Comparison of ENCODE assay signal across 35 cellular contexts in the genomic region with DNA sequence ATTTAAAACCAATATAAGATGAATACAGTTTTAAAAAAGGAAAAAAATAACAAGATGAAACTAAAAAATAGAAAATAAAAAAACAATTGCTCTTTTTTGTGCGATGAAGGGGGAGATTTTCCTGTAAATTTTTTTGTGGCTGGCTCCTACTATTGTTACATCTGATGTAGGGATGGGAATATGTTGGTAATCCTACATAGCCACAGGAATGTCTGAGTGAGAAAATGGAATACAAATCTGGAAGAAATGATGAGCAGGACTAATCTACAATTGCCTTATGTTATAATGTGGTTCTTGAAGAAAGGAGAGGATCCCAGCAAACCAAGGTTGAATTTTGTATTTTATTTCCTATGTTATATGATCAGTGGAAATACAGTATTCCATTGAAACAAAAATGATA. TPM values are rescaled to one million over a fixed set of nuclear protein-coding genes. Genes with fewer than 3 reads are reported as not detected.
DNase-seq lines count a peak whose midpoint lies in the region; ATAC-seq, FAIRE-seq and TF ChIP-seq lines count a peak whose summit lies in the region.
"Had no signal": no experiment of that assay in that cellular context is flagged by ENCODE, and none has a peak within 500 bp of the region (broad histone marks: within the 10 kb centered on the region; RNA-seq: fewer than 3 reads in every experiment).

No MANE protein-coding gene starts in this region.

- CTCF ChIA-PET in IMR-90 (lab: Yijun Ruan, JAX): no interaction called here

- in situ Hi-C loops in IMR-90 (cut with MboI; ENCODE audit: low sequenced_read_pairs): no loop called here

- H3K27me3 Mint-ChIP-seq in astrocyte (ENCODE audit: low read depth, unreplicated experiment) (no peaks in the 10 kb centered on the region), memory B cell (no peaks in the 10 kb centered on the region)
- H3K27me3 Mint-ChIP-seq: activated CD4-positive, alpha-beta memory T cell treated with anti-CD3 and anti-CD28 coated beads, Interleukin-2, amount 10 ng/mL, durations not matched to agents 7 days and 5 days; CD4-positive, alpha-beta memory T cell; stimulated activated naive CD8-positive, alpha-beta T cell treated with anti-CD3 and anti-CD28 coated beads, Interleukin-15, Interleukin-2, amounts not matched to agents 100 ng/mL and 50 ng/mL, for 24 hours had no signal

- H2AK9ac ChIP-seq in IMR-90 (replicated peaks; ENCODE audit: low read depth, low read length, poor library complexity): no peak overlapping the region

- peaks cover 17% of the 10 kb centered on the region for H3K9me1 ChIP-seq in IMR-90 (ENCODE audit: insufficient read depth, low read length)

- H3K36me3 ChIP-seq in IMR-90 (ENCODE audit: control insufficient read depth, insufficient read depth, low read length) (no peaks in the 10 kb centered on the region), astrocyte (ENCODE audit: insufficient read depth, low read length) (no peaks in the 10 kb centered on the region), left lung (no peaks in the 10 kb centered on the region)
- H3K36me3 ChIP-seq: cardiac muscle cell, right atrium auricular region had no signal

- H3K27me3 ChIP-seq in IMR-90 (ENCODE audit: control insufficient read depth, insufficient read depth, low read length) (no peaks in the 10 kb centered on the region), astrocyte (ENCODE audit: insufficient read depth, low read length) (no peaks in the 10 kb centered on the region), left lung (no peaks in the 10 kb centered on the region)
- H3K27me3 ChIP-seq: cardiac muscle cell, right atrium auricular region, testis had no signal

- no peak overlapping the region for H3K23ac ChIP-seq in IMR-90 (ENCODE audit: low read depth, low read length)

- no peak for FAIRE-seq in astrocyte (lab: Jason Lieb, UNC)
- FAIRE-seq: colon, GM12892, islet of Langerhans, urothelium cell line had no signal

- no peaks in the 10 kb centered on the region for H3K9me3 ChIP-seq in IMR-90 (ENCODE audit: control insufficient read depth, insufficient read depth, low read length)
- H3K9me3 ChIP-seq in astrocyte (ENCODE audit: insufficient read depth, low read depth, low read length): peaks cover 2% of the 10 kb centered on the region
- H3K9me3 ChIP-seq in left lung: peaks cover 0 to 4% of the 10 kb centered on the region in 2 donors
- H3K9me3 ChIP-seq: testis had no signal

- H3K4me3 Mint-ChIP-seq in astrocyte (ENCODE audit: unreplicated experiment) (no peak overlapping the region), memory B cell (no peak overlapping the region)
- H3K4me3 Mint-ChIP-seq: activated CD4-positive, alpha-beta memory T cell treated with anti-CD3 and anti-CD28 coated beads, Interleukin-2, amount 10 ng/mL, durations not matched to agents 7 days and 5 days; activated naive CD4-positive, alpha-beta T cell treated with anti-CD3 and anti-CD28 coated beads for 36 hours; activated T-helper 1 cell treated with anti-CD3 and anti-CD28 coated beads, Interleukin-12 subunit alpha, Interleukin-12 subunit beta, Interleukin-2, Interleukin-4 antibody, amounts not matched to agents 30 ng/mL and 10 ng/mL and 1 ng/mL, durations not matched to agents 14 hours and 24 hours and 36 hours; CD4-positive, alpha-beta memory T cell; stimulated activated naive CD8-positive, alpha-beta T cell treated with anti-CD3 and anti-CD28 coated beads, Interleukin-15, Interleukin-2, amounts not matched to agents 100 ng/mL and 50 ng/mL, for 24 hours; T-helper 2 cell treated with Interferon-gamma antibody and Interleukin-4, amounts not matched to agents 5 μg/mL and 100 μg/mL, for 36 hours had no signal

- intact Hi-C loops in IMR-90 (cut with micrococcal nuclease): no loop called here
- intact Hi-C loops in left lung (cut with DNase I): no loop called here

- peaks cover 6% of the 10 kb centered on the region for H3K9me3 Mint-ChIP-seq in astrocyte (ENCODE audit: unreplicated experiment)
- H3K9me3 Mint-ChIP-seq in memory B cell: peaks cover 7% of the 10 kb centered on the region

- H3K4ac ChIP-seq in IMR-90 (ENCODE audit: low read depth, low read length): no peak overlapping the region

- H3K4me2 ChIP-seq in IMR-90 (ENCODE audit: low read depth, low read length): no peak overlapping the region
- no peak overlapping the region for H3K4me2 ChIP-seq in astrocyte (ENCODE audit: low read length)

- no peak overlapping the region for H3K9ac ChIP-seq in IMR-90 (ENCODE audit: low read depth, low read length)
- H3K9ac ChIP-seq in astrocyte (ENCODE audit: low read length): no peak overlapping the region

- no peak overlapping the region for H2AFZ ChIP-seq in IMR-90 (replicated peaks; ENCODE audit: low read length, poor library complexity)
- H2AFZ ChIP-seq in astrocyte (ENCODE audit: low read depth, low read length): no peak overlapping the region

- H3K4me1 Mint-ChIP-seq in astrocyte (ENCODE audit: low read depth, unreplicated experiment): peaks cover 18% of the 10 kb centered on the region
- peaks cover 10% of the 10 kb centered on the region for H3K4me1 Mint-ChIP-seq in memory B cell

- WGBS in IMR-90 (ENCODE audit: extremely low coverage in 2 of 2, insufficient read length in 1 of 2), 2 experiments: no CpG with 5 or more reads among the region's 1 CpG

- no peak overlapping the region for H3K56ac ChIP-seq in IMR-90 (ENCODE audit: extremely low read depth, insufficient read depth, low read length)

- H3K27ac ChIP-seq in IMR-90 (ENCODE audit: insufficient read depth, low read length) (no peak overlapping the region), astrocyte (ENCODE audit: low read depth, low read length) (no peak overlapping the region), left lung (no peak overlapping the region)
- H3K27ac ChIP-seq: cardiac muscle cell, right atrium auricular region, testis had no signal

- BruUV-seq in IMR-90 (replicated peaks; lab: Mats Ljungman, UMichigan): no TSS peak

- H2BK5ac ChIP-seq in IMR-90 (ENCODE audit: low read depth, low read length, poor library complexity, severe bottlenecking): no peak overlapping the region

- no peak overlapping the region for H3K18ac ChIP-seq in IMR-90 (ENCODE audit: low read depth, low read length)

- H2BK15ac ChIP-seq in IMR-90 (ENCODE audit: low read depth, low read length): no peak overlapping the region

- H3K79me2 ChIP-seq in astrocyte (ENCODE audit: insufficient read depth, low read length): no peaks in the 10 kb centered on the region

- no peak for TF ChIP-seq RAD21 in IMR-90 (IDR thresholded peaks at IDR 0.05; ENCODE audit: low read length)

- no peaks in the 10 kb centered on the region for H3K36me3 Mint-ChIP-seq in astrocyte (ENCODE audit: low read depth, unreplicated experiment)
- H3K36me3 Mint-ChIP-seq in memory B cell: peaks cover 2% of the 10 kb centered on the region

- no peak overlapping the region for H4K91ac ChIP-seq in IMR-90 (ENCODE audit: insufficient read depth, low read depth, low read length)

- H3K14ac ChIP-seq in IMR-90 (replicated peaks; ENCODE audit: low read depth, low read length): no peak overlapping the region

- peak; percentile 90 for DNase-seq in AG10803 (ENCODE audit: low read depth)
- DNase-seq in IMR-90: peak; percentile 43
- DNase-seq in astrocyte (ENCODE audit: low read depth): peak; percentile 82
- DNase-seq in memory B cell (ENCODE audit: low spot score in 2 of 2): no peak
- no peak for DNase-seq in activated gamma-delta T cell (lab: John Stamatoyannopoulos, UW)
- no peak for DNase-seq in mesenteric fat pad (ENCODE audit: low spot score)
- no peak for DNase-seq in left lung
- DNase-seq: activated CD4-positive, alpha-beta memory T cell treated with anti-CD3 and anti-CD28 coated beads, Interleukin-2, amount 10 ng/mL, durations not matched to agents 7 days and 5 days; activated CD8-positive, alpha-beta memory T cell treated with anti-CD3 and anti-CD28 coated beads, Interleukin-2, amount 50 U/mL, for 4 hours; activated naive CD4-positive, alpha-beta T cell treated with anti-CD3 and anti-CD28 coated beads for 36 hours; amygdala; CD4-positive, alpha-beta memory T cell; effector CD8-positive, alpha-beta T cell; NCI-H1105 treated with DMSO at 0.1 percent for 48 hours; NCI-H2081; NCI-H345; NCI-H748 treated with DMSO at 0.1 percent for 48 hours; posterior cingulate gyrus; SHP77 treated with DMSO at 0.1 percent for 48 hours; stimulated activated CD4-positive, alpha-beta T cell treated with anti-CD3 and anti-CD28 coated beads, Interleukin-1b, Interleukin-23, amount 100 ng/mL, for 48 hours; testis had no signal

- no peak overlapping the region for H2AK5ac ChIP-seq in IMR-90 (ENCODE audit: low read depth, low read length)

- ATAC-seq in IMR-90 (ENCODE audit: low read depth) (no peak), memory B cell (ENCODE audit: low read depth) (no peak), HG02885 (IDR thresholded peaks at IDR 0.05; ENCODE audit: poor library complexity, unreplicated experiment) (no peak), left lung (no peak)
- ATAC-seq: left lobe of liver, Panc1 had no signal

- TF ChIP-seq POLR2A in IMR-90 (IDR thresholded peaks at IDR 0.05; ENCODE audit: low read depth, low read length): no peak

- H4K5ac ChIP-seq in IMR-90 (ENCODE audit: low read depth, low read length): no peak overlapping the region

- H4K8ac ChIP-seq in IMR-90 (ENCODE audit: low read depth in 2 of 2, low read length in 2 of 2): no peak overlapping the region

- no peak overlapping the region for H2BK120ac ChIP-seq in IMR-90 (ENCODE audit: low read depth, low read length)

- H3K4me3 ChIP-seq in AG10803 (ENCODE audit: low read length): no peak overlapping the region
- H3K4me3 ChIP-seq in IMR-90 (ENCODE audit: insufficient read depth, low read depth, low read length): no peak overlapping the region
- H3K4me3 ChIP-seq in astrocyte (ENCODE audit: insufficient read depth, low read depth, low read length): no peak overlapping the region
- no peak overlapping the region for H3K4me3 ChIP-seq in left lung
- H3K4me3 ChIP-seq: cardiac muscle cell, right atrium auricular region, testis had no signal

- peaks cover 18% of the 10 kb centered on the region for H3K4me1 ChIP-seq in IMR-90 (ENCODE audit: control insufficient read depth, insufficient read depth, low read length)
- peaks cover 34% of the 10 kb centered on the region for H3K4me1 ChIP-seq in astrocyte (ENCODE audit: insufficient read depth, low read length)
- H3K4me1 ChIP-seq in left lung: peaks cover 7 to 12% of the 10 kb centered on the region in 2 donors
- H3K4me1 ChIP-seq: right atrium auricular region, testis had no signal

- no peaks in the 10 kb centered on the region; a peak in 1 of 4 replicates for H3K79me1 ChIP-seq in IMR-90 (ENCODE audit: low read depth in 1 of 2, low read length in 2 of 2)

- H3K27ac Mint-ChIP-seq in astrocyte (ENCODE audit: unreplicated experiment) (peak overlapping the region; percentile 67), memory B cell (peak overlapping the region; percentile 14)
- H3K27ac Mint-ChIP-seq: activated CD4-positive, alpha-beta memory T cell treated with anti-CD3 and anti-CD28 coated beads, Interleukin-2, amount 10 ng/mL, durations not matched to agents 7 days and 5 days; activated naive CD4-positive, alpha-beta T cell treated with anti-CD3 and anti-CD28 coated beads for 36 hours; activated T-helper 1 cell treated with anti-CD3 and anti-CD28 coated beads, Interleukin-12 subunit alpha, Interleukin-12 subunit beta, Interleukin-2, Interleukin-4 antibody, amounts not matched to agents 30 ng/mL and 10 ng/mL and 1 ng/mL, durations not matched to agents 14 hours and 24 hours and 36 hours; stimulated activated naive CD8-positive, alpha-beta T cell treated with anti-CD3 and anti-CD28 coated beads, Interleukin-15, Interleukin-2, amounts not matched to agents 100 ng/mL and 50 ng/mL, for 24 hours; T-helper 2 cell treated with Interferon-gamma antibody and Interleukin-4, amounts not matched to agents 5 μg/mL and 100 μg/mL, for 36 hours had no signal

- H4K20me1 ChIP-seq in IMR-90 (ENCODE audit: insufficient read depth, low read length) (no peaks in the 10 kb centered on the region), astrocyte (ENCODE audit: insufficient read depth, low read length) (no peaks in the 10 kb centered on the region)

- POLR2A ChIA-PET in IMR-90 (lab: Charles Lee; ENCODE audit: unreplicated experiment): no interaction called here

- no peak overlapping the region for H2BK20ac ChIP-seq in IMR-90 (ENCODE audit: low read depth, low read length)

- dilution Hi-C loops in IMR-90 (cut with HindIII; ENCODE audit: low sequenced_read_pairs, unreplicated experiment): no loop called here

- TF ChIP-seq CTCF in AG10803 (conservative IDR thresholded peaks at IDR 0.05; ENCODE audit: low read length): no peak
- no peak for TF ChIP-seq CTCF in IMR-90 (conservative IDR thresholded peaks at IDR 0.05; ENCODE audit: low read depth, low read length)
- TF ChIP-seq CTCF in astrocyte (IDR thresholded peaks at IDR 0.05; ENCODE audit: insufficient read depth, low read depth, low read length): no peak
- no peak for TF ChIP-seq CTCF in left lung (IDR thresholded peaks at IDR 0.05)

RNA-seq across cellular contexts. Expression of a gene that starts 40.9 kb away (rescaled TPM):
- total RNA-seq in IMR-90 (2012; rRNA removed): not detected in 2 replicates
- not detected in 2 replicates for polyA plus RNA-seq in IMR-90 (2012; rRNA removed)
- not detected in 2 replicates for polyA plus RNA-seq in IMR-90 (2012; cell fraction: cytosol; rRNA removed)
- not detected in 2 replicates for polyA plus RNA-seq in IMR-90 (2012; cell fraction: nucleus; rRNA removed; ENCODE audit: low replicate concordance)
- total RNA-seq in astrocyte: not detected in 2 replicates
- total RNA-seq in mesenteric fat pad: not detected
- not detected for total RNA-seq in left lung
- total RNA-seq: activated CD4-positive, alpha-beta memory T cell treated with anti-CD3 and anti-CD28 coated beads, Interleukin-2, amount 10 ng/mL, durations not matched to agents 7 days and 5 days; activated naive CD4-positive, alpha-beta T cell treated with anti-CD3 and anti-CD28 coated beads for 36 hours; activated T-helper 1 cell treated with anti-CD3 and anti-CD28 coated beads, Interleukin-12 subunit alpha, Interleukin-12 subunit beta, Interleukin-2, Interleukin-4 antibody, amounts not matched to agents 30 ng/mL and 10 ng/mL and 1 ng/mL, durations not matched to agents 14 hours and 24 hours and 36 hours; cardiac muscle cell; CD4-positive, alpha-beta memory T cell; HT1080; left lobe of liver; MCF 10A; right atrium auricular region; testis had no signal
- polyA plus RNA-seq: cardiac muscle cell; CD4-positive, alpha-beta memory T cell had no signal

Comparison
In these comparisons a context has a peak if more than half of its experiments do, and no peak if none do; other contexts are left out.
1. DNase-seq: peak in AG10803 (single experiment), IMR-90 (single experiment) and astrocyte (single experiment); none in memory B cell (0 of 2), activated gamma-delta T cell (single experiment), mesenteric fat pad (single experiment) and left lung (0 of 2).